In the genomic region with DNA sequence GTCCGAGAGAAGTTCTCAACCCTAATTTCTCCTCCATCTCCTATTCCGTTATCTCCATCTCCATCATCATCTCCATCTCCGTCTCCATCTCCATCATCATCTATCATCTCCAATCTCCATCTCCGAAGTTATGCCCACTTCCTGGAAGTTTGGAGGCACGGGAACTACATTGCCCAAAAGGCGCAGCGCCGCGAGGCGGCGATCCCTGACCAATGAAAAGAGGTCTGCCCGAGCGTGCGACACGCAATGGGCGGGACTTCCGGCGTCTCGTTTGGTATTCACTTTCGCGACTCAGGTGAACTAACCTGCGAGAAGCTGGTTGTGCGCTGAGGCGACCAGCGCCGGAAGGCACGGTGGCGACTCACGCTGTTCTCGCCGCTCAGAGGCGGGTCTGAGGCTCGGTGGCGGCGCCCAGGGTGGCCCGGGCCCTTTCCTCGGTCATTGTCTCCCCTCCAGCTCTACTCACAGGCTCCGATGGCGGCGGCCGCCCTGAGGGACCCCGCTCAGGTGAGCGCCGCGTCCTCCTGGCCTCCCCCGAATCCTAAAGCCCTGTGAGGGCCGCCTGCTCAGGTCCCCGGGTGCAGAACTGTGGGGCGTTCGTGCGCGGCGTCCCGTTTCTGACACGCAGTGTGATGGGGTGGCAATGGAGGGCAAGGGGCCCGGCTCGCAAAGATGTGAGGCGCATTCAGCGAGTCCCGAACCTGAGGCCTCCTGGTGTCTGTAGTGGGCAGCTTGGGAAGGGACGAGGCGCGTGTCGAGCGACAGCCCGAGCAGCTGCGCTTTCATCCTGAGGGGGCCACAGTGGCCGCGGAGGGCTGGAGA, we compare ENCODE assay signal across 1 cellular context.
TF ChIP-seq lines count a peak whose summit lies in the region.

A gene (plus strand): TSS at position 274 of the 822 bp plus-strand sequence. CDS start 201 bp downstream, at position 475.

TF ChIP-seq in GM12878, 131 proteins besides CTCF, POLR2A, EP300 and RAD21 (continued from another document):
- peak; percentile 58 to 69; a peak in 2 of 4 replicates for TF ChIP-seq IKZF2 (IDR thresholded peaks at IDR 0.05)
- peak; percentile 77 for TF ChIP-seq TARDBP (IDR thresholded peaks at IDR 0.05; ENCODE audit: borderline replicate concordance)
- TF ChIP-seq SPI1 (IDR thresholded peaks at IDR 0.05; ENCODE audit: borderline replicate concordance, insufficient read depth, low read depth, low read length), result peak; percentile 2; the same call in 1 of the 2 replicates
- TF ChIP-seq CREM (IDR thresholded peaks at IDR 0.05; ENCODE audit: low read depth), result peak; percentile 96
- peak; percentile 90 for TF ChIP-seq SP1 (IDR thresholded peaks at IDR 0.05; ENCODE audit: low read depth, low read length)
- TF ChIP-seq, protein P1, sequence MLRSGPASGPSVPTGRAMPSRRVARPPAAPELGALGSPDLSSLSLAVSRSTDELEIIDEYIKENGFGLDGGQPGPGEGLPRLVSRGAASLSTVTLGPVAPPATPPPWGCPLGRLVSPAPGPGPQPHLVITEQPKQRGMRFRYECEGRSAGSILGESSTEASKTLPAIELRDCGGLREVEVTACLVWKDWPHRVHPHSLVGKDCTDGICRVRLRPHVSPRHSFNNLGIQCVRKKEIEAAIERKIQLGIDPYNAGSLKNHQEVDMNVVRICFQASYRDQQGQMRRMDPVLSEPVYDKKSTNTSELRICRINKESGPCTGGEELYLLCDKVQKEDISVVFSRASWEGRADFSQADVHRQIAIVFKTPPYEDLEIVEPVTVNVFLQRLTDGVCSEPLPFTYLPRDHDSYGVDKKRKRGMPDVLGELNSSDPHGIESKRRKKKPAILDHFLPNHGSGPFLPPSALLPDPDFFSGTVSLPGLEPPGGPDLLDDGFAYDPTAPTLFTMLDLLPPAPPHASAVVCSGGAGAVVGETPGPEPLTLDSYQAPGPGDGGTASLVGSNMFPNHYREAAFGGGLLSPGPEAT (IDR thresholded peaks at IDR 0.05; ENCODE audit: low read depth), result 0 out of 2 replicates have a peak, but pooled peaks have one; percentile 20
- peak; percentile 94 for TF ChIP-seq CHD2 (IDR thresholded peaks at IDR 0.05; ENCODE audit: borderline replicate concordance, low read depth, low read length)
- TF ChIP-seq NR2C1 (IDR thresholded peaks at IDR 0.05), result 0 out of 2 replicates have a peak, but pooled peaks have one; percentile 30
- TF ChIP-seq POLR2AphosphoS5 (IDR thresholded peaks at IDR 0.05; ENCODE audit: low read length), result peak; percentile 69
- TF ChIP-seq CREB1 (IDR thresholded peaks at IDR 0.05; ENCODE audit: low read depth), result peak; percentile 92
- peak; percentile 97 for TF ChIP-seq HCFC1 (IDR thresholded peaks at IDR 0.05; ENCODE audit: low read length)
- 0 out of 2 replicates have a peak, but pooled peaks have one; percentile 28 for TF ChIP-seq CBFB (IDR thresholded peaks at IDR 0.05; ENCODE audit: low read depth)
- TF ChIP-seq TAF1 (IDR thresholded peaks at IDR 0.05; ENCODE audit: borderline replicate concordance, low read depth, low read length), result peak; percentile 62; the same call in 1 of the 2 replicates
- TF ChIP-seq ZNF207 (IDR thresholded peaks at IDR 0.05; ENCODE audit: borderline replicate concordance), result peak; percentile 56; the same call in 1 of the 2 replicates
- peak; percentile 31 for TF ChIP-seq FOS (IDR thresholded peaks at IDR 0.05; ENCODE audit: borderline replicate concordance, extremely low read depth, insufficient read length)
- TF ChIP-seq, protein P2, sequence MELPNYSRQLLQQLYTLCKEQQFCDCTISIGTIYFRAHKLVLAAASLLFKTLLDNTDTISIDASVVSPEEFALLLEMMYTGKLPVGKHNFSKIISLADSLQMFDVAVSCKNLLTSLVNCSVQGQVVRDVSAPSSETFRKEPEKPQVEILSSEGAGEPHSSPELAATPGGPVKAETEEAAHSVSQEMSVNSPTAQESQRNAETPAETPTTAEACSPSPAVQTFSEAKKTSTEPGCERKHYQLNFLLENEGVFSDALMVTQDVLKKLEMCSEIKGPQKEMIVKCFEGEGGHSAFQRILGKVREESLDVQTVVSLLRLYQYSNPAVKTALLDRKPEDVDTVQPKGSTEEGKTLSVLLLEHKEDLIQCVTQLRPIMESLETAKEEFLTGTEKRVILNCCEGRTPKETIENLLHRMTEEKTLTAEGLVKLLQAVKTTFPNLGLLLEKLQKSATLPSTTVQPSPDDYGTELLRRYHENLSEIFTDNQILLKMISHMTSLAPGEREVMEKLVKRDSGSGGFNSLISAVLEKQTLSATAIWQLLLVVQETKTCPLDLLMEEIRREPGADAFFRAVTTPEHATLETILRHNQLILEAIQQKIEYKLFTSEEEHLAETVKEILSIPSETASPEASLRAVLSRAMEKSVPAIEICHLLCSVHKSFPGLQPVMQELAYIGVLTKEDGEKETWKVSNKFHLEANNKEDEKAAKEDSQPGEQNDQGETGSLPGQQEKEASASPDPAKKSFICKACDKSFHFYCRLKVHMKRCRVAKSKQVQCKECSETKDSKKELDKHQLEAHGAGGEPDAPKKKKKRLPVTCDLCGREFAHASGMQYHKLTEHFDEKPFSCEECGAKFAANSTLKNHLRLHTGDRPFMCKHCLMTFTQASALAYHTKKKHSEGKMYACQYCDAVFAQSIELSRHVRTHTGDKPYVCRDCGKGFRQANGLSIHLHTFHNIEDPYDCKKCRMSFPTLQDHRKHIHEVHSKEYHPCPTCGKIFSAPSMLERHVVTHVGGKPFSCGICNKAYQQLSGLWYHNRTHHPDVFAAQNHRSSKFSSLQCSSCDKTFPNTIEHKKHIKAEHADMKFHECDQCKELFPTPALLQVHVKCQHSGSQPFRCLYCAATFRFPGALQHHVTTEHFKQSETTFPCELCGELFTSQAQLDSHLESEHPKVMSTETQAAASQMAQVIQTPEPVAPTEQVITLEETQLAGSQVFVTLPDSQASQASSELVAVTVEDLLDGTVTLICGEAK (IDR thresholded peaks at IDR 0.05; ENCODE audit: borderline replicate concordance), result peak; percentile 93
- 0 out of 2 replicates have a peak, but pooled peaks have one; percentile 36 for TF ChIP-seq LARP7 (IDR thresholded peaks at IDR 0.05)
- TF ChIP-seq, protein P3, sequence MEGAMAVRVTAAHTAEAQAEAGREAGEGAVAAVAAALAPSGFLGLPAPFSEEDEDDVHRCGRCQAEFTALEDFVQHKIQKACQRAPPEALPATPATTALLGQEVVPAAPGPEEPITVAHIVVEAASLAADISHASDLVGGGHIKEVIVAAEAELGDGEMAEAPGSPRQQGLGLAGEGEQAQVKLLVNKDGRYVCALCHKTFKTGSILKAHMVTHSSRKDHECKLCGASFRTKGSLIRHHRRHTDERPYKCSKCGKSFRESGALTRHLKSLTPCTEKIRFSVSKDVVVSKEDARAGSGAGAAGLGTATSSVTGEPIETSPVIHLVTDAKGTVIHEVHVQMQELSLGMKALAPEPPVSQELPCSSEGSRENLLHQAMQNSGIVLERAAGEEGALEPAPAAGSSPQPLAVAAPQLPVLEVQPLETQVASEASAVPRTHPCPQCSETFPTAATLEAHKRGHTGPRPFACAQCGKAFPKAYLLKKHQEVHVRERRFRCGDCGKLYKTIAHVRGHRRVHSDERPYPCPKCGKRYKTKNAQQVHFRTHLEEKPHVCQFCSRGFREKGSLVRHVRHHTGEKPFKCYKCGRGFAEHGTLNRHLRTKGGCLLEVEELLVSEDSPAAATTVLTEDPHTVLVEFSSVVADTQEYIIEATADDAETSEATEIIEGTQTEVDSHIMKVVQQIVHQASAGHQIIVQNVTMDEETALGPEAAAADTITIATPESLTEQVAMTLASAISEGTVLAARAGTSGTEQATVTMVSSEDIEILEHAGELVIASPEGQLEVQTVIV (IDR thresholded peaks at IDR 0.05; ENCODE audit: borderline replicate concordance, partially characterized antibody), result peak; percentile 66
- TF ChIP-seq EGR1 (IDR thresholded peaks at IDR 0.05; ENCODE audit: borderline replicate concordance in 1 of 2, low read depth in 2 of 2, low read length in 2 of 2), result peak in 1 of 2 experiments; percentile 60; a peak in 1 of 3 replicates
- TF ChIP-seq, protein P4, sequence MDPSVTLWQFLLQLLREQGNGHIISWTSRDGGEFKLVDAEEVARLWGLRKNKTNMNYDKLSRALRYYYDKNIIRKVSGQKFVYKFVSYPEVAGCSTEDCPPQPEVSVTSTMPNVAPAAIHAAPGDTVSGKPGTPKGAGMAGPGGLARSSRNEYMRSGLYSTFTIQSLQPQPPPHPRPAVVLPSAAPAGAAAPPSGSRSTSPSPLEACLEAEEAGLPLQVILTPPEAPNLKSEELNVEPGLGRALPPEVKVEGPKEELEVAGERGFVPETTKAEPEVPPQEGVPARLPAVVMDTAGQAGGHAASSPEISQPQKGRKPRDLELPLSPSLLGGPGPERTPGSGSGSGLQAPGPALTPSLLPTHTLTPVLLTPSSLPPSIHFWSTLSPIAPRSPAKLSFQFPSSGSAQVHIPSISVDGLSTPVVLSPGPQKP (IDR thresholded peaks at IDR 0.05; ENCODE audit: low read depth, low read length), result peak; percentile 76
- TF ChIP-seq GABPA (IDR thresholded peaks at IDR 0.05; ENCODE audit: low read depth), result peak; percentile 96
- TF ChIP-seq BACH1 (IDR thresholded peaks at IDR 0.05; ENCODE audit: borderline replicate concordance), result 0 out of 2 replicates have a peak, but pooled peaks have one; percentile 16
- TF ChIP-seq YY1 (IDR thresholded peaks at IDR 0.05; ENCODE audit: low read depth, low read length), result peak; percentile 65; the same call in 1 of the 2 replicates
